ENCODE assay signal across 30 cellular contexts in the genomic region with DNA sequence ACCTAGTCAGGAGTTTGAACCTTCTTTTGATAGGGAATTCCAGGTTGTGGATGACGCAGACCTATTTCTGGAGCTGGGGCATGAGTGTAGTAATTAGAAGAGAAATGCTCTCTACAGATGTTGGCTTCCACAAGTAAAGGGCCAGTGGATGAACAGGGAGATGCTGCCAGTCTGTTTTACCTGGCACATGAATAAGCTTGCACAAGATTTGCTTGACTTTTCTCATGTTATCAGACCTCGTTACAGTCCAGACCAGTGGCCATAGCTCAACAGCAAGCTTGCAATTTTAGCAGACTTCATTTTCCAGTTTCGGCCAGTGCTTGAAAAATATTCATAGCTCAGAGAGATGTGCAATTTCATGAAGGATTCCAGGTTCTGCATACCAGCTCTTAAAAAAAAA. TPM values are rescaled to one million over a fixed set of nuclear protein-coding genes. Genes with fewer than 3 reads are reported as not detected.
"Had no signal": no experiment of that assay in that cellular context is flagged by ENCODE, and none has a peak within 500 bp of the region (broad histone marks: within the 10 kb centered on the region; RNA-seq: fewer than 3 reads in every experiment).

No MANE protein-coding gene starts in this region.

- H3K4me2 ChIP-seq: SK-N-SH had no signal

- H3K9me3 ChIP-seq: MG63, Peyer's patch, SJSA1, SK-N-SH had no signal

- ATAC-seq: PC-3 had no signal

- H3K27ac ChIP-seq: Peyer's patch, SJSA1 had no signal

- H3K36me3 ChIP-seq: MG63, Peyer's patch, SJSA1 had no signal

- H3K9ac ChIP-seq: SK-N-SH had no signal

- H3K4me3 ChIP-seq: MG63, Peyer's patch, SJSA1 had no signal

- H3K4me1 ChIP-seq: Peyer's patch, SJSA1 had no signal

- H3K27me3 ChIP-seq: MG63, Peyer's patch, SJSA1 had no signal

- DNase-seq: Kasumi-1, MG63, NCI-H1048, NCI-H1092 treated with DMSO at 0.1 percent for 48 hours, NCI-H1105 treated with DMSO at 0.1 percent for 48 hours, NCI-H1417, NCI-H1436, NCI-H146, NCI-H1694, NCI-H187, NCI-H1930, NCI-H2029 treated with DMSO at 0.1 percent for 48 hours, NCI-H2081 treated with DMSO at 0.1 percent for 48 hours, NCI-H2107, NCI-H2171, NCI-H226, NCI-H446 treated with DMSO at 0.1 percent for 48 hours, NCI-H510A, NCI-H526, NCI-H69, NCI-H748 treated with DMSO at 0.1 percent for 48 hours, NCI-H82, OCI-M1, PC-3, Peyer's patch, Right ventricle myocardium superior, RPMI8226, SHP77 treated with DMSO at 0.1 percent for 48 hours, SK-N-SH had no signal

RNA-seq across cellular contexts. Expression of gene SPANXB1, which starts 26.9 kb away (rescaled TPM):
- total RNA-seq: Peyer's patch, Right ventricle myocardium superior, SJSA1 had no signal
- polyA plus RNA-seq: SK-N-SH had no signal
